1 cellular context compared by ENCODE assay signal in the genomic region with DNA sequence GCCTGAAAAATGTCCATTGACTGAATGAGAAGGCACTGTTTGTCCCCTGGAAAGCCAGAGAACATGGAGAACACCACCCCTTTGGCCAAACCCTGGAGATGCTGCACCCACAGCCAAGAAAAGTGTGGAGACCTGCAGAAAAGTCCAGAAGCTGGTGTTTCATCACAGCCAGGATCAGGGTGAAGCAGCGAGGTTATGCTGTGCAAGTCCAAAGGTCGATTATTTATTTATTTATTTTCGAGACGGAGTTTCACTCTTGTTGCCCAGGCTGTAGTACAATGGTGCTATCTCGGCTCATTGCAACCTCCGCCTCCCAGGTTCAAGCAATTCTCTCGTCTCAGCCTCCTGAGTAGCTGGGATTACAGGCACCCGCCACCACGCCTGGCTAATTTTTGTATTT.
TF ChIP-seq lines count a peak whose summit lies in the region.

No MANE protein-coding gene starts in this region.

TF ChIP-seq in liver, 16 proteins besides CTCF, POLR2A, EP300 and RAD21:
- no peak for TF ChIP-seq GABPA (IDR thresholded peaks at IDR 0.05 in 1 of 2, conservative IDR thresholded peaks at IDR 0.05 in 1 of 2)
- peak; percentile 84 for TF ChIP-seq YY1 (IDR thresholded peaks at IDR 0.05)
- TF ChIP-seq, protein P1, sequence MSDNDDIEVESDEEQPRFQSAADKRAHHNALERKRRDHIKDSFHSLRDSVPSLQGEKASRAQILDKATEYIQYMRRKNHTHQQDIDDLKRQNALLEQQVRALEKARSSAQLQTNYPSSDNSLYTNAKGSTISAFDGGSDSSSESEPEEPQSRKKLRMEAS (IDR thresholded peaks at IDR 0.05), result no peak
- TF ChIP-seq, protein P2, sequence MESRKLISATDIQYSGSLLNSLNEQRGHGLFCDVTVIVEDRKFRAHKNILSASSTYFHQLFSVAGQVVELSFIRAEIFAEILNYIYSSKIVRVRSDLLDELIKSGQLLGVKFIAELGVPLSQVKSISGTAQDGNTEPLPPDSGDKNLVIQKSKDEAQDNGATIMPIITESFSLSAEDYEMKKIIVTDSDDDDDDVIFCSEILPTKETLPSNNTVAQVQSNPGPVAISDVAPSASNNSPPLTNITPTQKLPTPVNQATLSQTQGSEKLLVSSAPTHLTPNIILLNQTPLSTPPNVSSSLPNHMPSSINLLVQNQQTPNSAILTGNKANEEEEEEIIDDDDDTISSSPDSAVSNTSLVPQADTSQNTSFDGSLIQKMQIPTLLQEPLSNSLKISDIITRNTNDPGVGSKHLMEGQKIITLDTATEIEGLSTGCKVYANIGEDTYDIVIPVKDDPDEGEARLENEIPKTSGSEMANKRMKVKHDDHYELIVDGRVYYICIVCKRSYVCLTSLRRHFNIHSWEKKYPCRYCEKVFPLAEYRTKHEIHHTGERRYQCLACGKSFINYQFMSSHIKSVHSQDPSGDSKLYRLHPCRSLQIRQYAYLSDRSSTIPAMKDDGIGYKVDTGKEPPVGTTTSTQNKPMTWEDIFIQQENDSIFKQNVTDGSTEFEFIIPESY (IDR thresholded peaks at IDR 0.05), result no peak
- TF ChIP-seq NR2F2 (IDR thresholded peaks at IDR 0.05), result no peak
- TF ChIP-seq, protein P3, sequence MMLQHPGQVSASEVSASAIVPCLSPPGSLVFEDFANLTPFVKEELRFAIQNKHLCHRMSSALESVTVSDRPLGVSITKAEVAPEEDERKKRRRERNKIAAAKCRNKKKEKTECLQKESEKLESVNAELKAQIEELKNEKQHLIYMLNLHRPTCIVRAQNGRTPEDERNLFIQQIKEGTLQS (IDR thresholded peaks at IDR 0.05), result peak; percentile 72
- TF ChIP-seq JUND (IDR thresholded peaks at IDR 0.05), result peak in 1 of 2 donors; percentile 48
- TF ChIP-seq RXRA (IDR thresholded peaks at IDR 0.05), result peak; percentile 77 to 79
- no peak for TF ChIP-seq TAF1 (conservative IDR thresholded peaks at IDR 0.05)
- no peak for TF ChIP-seq FOXA1 (IDR thresholded peaks at IDR 0.05)
- TF ChIP-seq FOXA2 (IDR thresholded peaks at IDR 0.05), result no peak
- TF ChIP-seq HNF4A (conservative IDR thresholded peaks at IDR 0.05), result peak; percentile 90 to 93
- TF ChIP-seq HNF4G (IDR thresholded peaks at IDR 0.05), result peak; percentile 80
- TF ChIP-seq, protein P4, sequence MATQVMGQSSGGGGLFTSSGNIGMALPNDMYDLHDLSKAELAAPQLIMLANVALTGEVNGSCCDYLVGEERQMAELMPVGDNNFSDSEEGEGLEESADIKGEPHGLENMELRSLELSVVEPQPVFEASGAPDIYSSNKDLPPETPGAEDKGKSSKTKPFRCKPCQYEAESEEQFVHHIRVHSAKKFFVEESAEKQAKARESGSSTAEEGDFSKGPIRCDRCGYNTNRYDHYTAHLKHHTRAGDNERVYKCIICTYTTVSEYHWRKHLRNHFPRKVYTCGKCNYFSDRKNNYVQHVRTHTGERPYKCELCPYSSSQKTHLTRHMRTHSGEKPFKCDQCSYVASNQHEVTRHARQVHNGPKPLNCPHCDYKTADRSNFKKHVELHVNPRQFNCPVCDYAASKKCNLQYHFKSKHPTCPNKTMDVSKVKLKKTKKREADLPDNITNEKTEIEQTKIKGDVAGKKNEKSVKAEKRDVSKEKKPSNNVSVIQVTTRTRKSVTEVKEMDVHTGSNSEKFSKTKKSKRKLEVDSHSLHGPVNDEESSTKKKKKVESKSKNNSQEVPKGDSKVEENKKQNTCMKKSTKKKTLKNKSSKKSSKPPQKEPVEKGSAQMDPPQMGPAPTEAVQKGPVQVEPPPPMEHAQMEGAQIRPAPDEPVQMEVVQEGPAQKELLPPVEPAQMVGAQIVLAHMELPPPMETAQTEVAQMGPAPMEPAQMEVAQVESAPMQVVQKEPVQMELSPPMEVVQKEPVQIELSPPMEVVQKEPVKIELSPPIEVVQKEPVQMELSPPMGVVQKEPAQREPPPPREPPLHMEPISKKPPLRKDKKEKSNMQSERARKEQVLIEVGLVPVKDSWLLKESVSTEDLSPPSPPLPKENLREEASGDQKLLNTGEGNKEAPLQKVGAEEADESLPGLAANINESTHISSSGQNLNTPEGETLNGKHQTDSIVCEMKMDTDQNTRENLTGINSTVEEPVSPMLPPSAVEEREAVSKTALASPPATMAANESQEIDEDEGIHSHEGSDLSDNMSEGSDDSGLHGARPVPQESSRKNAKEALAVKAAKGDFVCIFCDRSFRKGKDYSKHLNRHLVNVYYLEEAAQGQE (IDR thresholded peaks at IDR 0.05), result peak; percentile 62
- peak; percentile 74 for TF ChIP-seq SP1 (IDR thresholded peaks at IDR 0.05)
- no peak for TF ChIP-seq EGR1 (IDR thresholded peaks at IDR 0.05; ENCODE audit: low read depth in 2 of 2)
